Comparison of ENCODE assay signal across 16 cellular contexts in genomic region chr1:53273526-53273925, GRCh38.
"Had no signal": no experiment of that assay in that cellular context is flagged by ENCODE, and none has a peak within 500 bp of the region (broad histone marks: within the 10 kb centered on the region; RNA-seq: fewer than 3 reads in every experiment).

No MANE protein-coding gene starts in this region.

- H3K36me3 ChIP-seq: colonic mucosa, gastrocnemius medialis, neutrophil had no signal

- H3K36me3 Mint-ChIP-seq: naive B cell had no signal

- H3K27ac Mint-ChIP-seq: activated B cell treated with CpG ODN at 0.5 μM for 24 hours; T-helper 2 cell treated with Interferon-gamma antibody and Interleukin-4, amounts not matched to agents 5 μg/mL and 100 μg/mL, for 36 hours had no signal

- H3K4me3 Mint-ChIP-seq: activated B cell treated with CpG ODN at 0.5 μM for 24 hours; activated CD4-positive, alpha-beta T cell treated with anti-CD3 and anti-CD28 coated beads, Interleukin-2, amount 10 ng/mL, durations not matched to agents 24 days and 14 days; naive B cell; T-helper 2 cell treated with Interferon-gamma antibody and Interleukin-4, amounts not matched to agents 5 μg/mL and 100 μg/mL, for 36 hours had no signal

- H3K27me3 Mint-ChIP-seq: activated B cell treated with CpG ODN at 0.5 μM for 24 hours; activated CD4-positive, alpha-beta T cell treated with anti-CD3 and anti-CD28 coated beads, Interleukin-2, amount 10 ng/mL, durations not matched to agents 24 days and 14 days; naive B cell had no signal

- H3K27me3 ChIP-seq: colonic mucosa, gastrocnemius medialis, neutrophil, tibial nerve had no signal

- H3K27ac ChIP-seq: colonic mucosa, gastrocnemius medialis, heart right ventricle, neutrophil, tibial nerve had no signal

- H3K9me3 ChIP-seq: colonic mucosa, gastrocnemius medialis, heart right ventricle, neutrophil, tibial nerve had no signal

- DNase-seq: activated B cell treated with CpG ODN at 0.5 μM for 24 hours; activated CD4-positive, alpha-beta T cell treated with anti-CD3 and anti-CD28 coated beads, Interleukin-2, amount 10 ng/mL, durations not matched to agents 24 days and 14 days; activated naive CD4-positive, alpha-beta T cell treated with anti-CD3 and anti-CD28 coated beads, Interleukin-2, amount 50 U/mL, for 16 hours; activated T-cell treated with anti-CD3 and anti-CD28 coated beads for 4 hours; caudate nucleus; colonic mucosa; gastrocnemius medialis; heart right ventricle; naive B cell; stimulated activated CD4-positive, alpha-beta T cell treated with anti-CD3 and anti-CD28 coated beads, Interleukin-15, amount 100 ng/mL, for 24 hours; stimulated activated CD4-positive, alpha-beta T cell treated with anti-CD3 and anti-CD28 coated beads, Interleukin-4, amount 100 ng/mL, for 1 hour; stimulated activated naive CD4-positive, alpha-beta T cell had no signal

- H3K4me1 ChIP-seq: colonic mucosa, gastrocnemius medialis, heart right ventricle, tibial nerve had no signal

- H3K9me3 Mint-ChIP-seq: activated B cell treated with CpG ODN at 0.5 μM for 24 hours; activated CD4-positive, alpha-beta T cell treated with anti-CD3 and anti-CD28 coated beads, Interleukin-2, amount 10 ng/mL, durations not matched to agents 24 days and 14 days; naive B cell; T-helper 2 cell treated with Interferon-gamma antibody and Interleukin-4, amounts not matched to agents 5 μg/mL and 100 μg/mL, for 36 hours had no signal

- ATAC-seq: gastrocnemius medialis, heart right ventricle, left lobe of liver had no signal

- H3K4me3 ChIP-seq: colonic mucosa, gastrocnemius medialis, heart right ventricle, tibial nerve had no signal
